9 cellular contexts compared by ENCODE assay signal in genomic region chr6:73134588-73134987, GRCh38.
A peak's percentile ranks its signal among the peaks of the same experiment; 100 is the strongest.
DNase-seq lines count a peak whose midpoint lies in the region; ATAC-seq and TF ChIP-seq lines count a peak whose summit lies in the region.
"Had no signal": no experiment of that assay in that cellular context is flagged by ENCODE, and none has a peak within 500 bp of the region (broad histone marks: within the 10 kb centered on the region; RNA-seq: fewer than 3 reads in every experiment).

No MANE protein-coding gene starts in this region.

- no peak overlapping the region for H2BK15ac ChIP-seq in mesendoderm (replicated peaks; ENCODE audit: low read depth)

- H3K4me2 ChIP-seq in mesendoderm (ENCODE audit: low read length): no peak overlapping the region

- no peak overlapping the region for H4K8ac ChIP-seq in mesendoderm (ENCODE audit: low read depth, low read length)

- H3K4me3 ChIP-seq in mesendoderm (ENCODE audit: low read length) (no peak overlapping the region), left ventricle myocardium inferior (no peak overlapping the region)

- H3K18ac ChIP-seq in mesendoderm (ENCODE audit: low read length): no peak overlapping the region

- H3K4me3 Mint-ChIP-seq in HFFc6: no peak overlapping the region
- H3K4me3 Mint-ChIP-seq in activated naive CD4-positive, alpha-beta T cell treated with anti-CD3 and anti-CD28 coated beads, Interleukin-2, amount 10 ng/mL, durations not matched to agents 7 days and 5 days: no peak overlapping the region
- H3K4me3 Mint-ChIP-seq: stimulated activated naive CD8-positive, alpha-beta T cell treated with anti-CD3 and anti-CD28 coated beads, Interleukin-15, Interleukin-2, amounts not matched to agents 100 ng/mL and 50 ng/mL, for 24 hours had no signal

- H2BK120ac ChIP-seq in mesendoderm (ENCODE audit: low read depth, low read length): no peak overlapping the region

- no peak for ATAC-seq in GM19023 (IDR thresholded peaks at IDR 0.05; ENCODE audit: unreplicated experiment)
- ATAC-seq in HG02571 (IDR thresholded peaks at IDR 0.05; ENCODE audit: unreplicated experiment): no peak

- H2BK5ac ChIP-seq in mesendoderm (ENCODE audit: low read length): no peak overlapping the region

- intact Hi-C loops in left ventricle myocardium inferior (cut with micrococcal nuclease): no loop called here

- TF ChIP-seq CTCF in HFFc6 (IDR thresholded peaks at IDR 0.05) (peak; percentile 64), left ventricle myocardium inferior (IDR thresholded peaks at IDR 0.05; ENCODE audit: borderline replicate concordance) (no peak)

- WGBS in mesendoderm (ENCODE audit: extremely low coverage, insufficient coverage, low lambda C conversion rate): no CpG with 5 or more reads among the region's 11 CpGs

- H3K4ac ChIP-seq in mesendoderm (ENCODE audit: low read depth, low read length): no peak overlapping the region

- H3K27me3 Mint-ChIP-seq in HFFc6 (ENCODE audit: insufficient read depth): no peaks in the 10 kb centered on the region; the same call in 1 of the 2 replicates
- H3K27me3 Mint-ChIP-seq in activated naive CD4-positive, alpha-beta T cell treated with anti-CD3 and anti-CD28 coated beads, Interleukin-2, amount 10 ng/mL, durations not matched to agents 7 days and 5 days: peaks cover 5% of the 10 kb centered on the region
- H3K27me3 Mint-ChIP-seq: stimulated activated naive CD8-positive, alpha-beta T cell treated with anti-CD3 and anti-CD28 coated beads, Interleukin-15, Interleukin-2, amounts not matched to agents 100 ng/mL and 50 ng/mL, for 24 hours had no signal

- H3K79me1 ChIP-seq in mesendoderm (ENCODE audit: low read length): no peaks in the 10 kb centered on the region

- no peak overlapping the region for H3K56ac ChIP-seq in mesendoderm (ENCODE audit: low read length)

- H3K9ac ChIP-seq in mesendoderm (ENCODE audit: low read length): no peak overlapping the region

- no peaks in the 10 kb centered on the region for H3K79me2 ChIP-seq in mesendoderm (ENCODE audit: control insufficient read depth, insufficient read depth, low read length)

- peaks cover 5% of the 10 kb centered on the region for H3K9me3 ChIP-seq in left ventricle myocardium inferior (replicated peaks)

- H4K5ac ChIP-seq in mesendoderm (ENCODE audit: low read length): no peak overlapping the region

- H3K27me3 ChIP-seq in mesendoderm (ENCODE audit: insufficient read depth, low read length, poor library complexity) (no peaks in the 10 kb centered on the region), left ventricle myocardium inferior (ENCODE audit: low read depth) (peaks cover 8% of the 10 kb centered on the region)

- DNase-seq in COLO668 (lab: John Stamatoyannopoulos, UW; ENCODE audit: unreplicated experiment): peak; percentile 10
- DNase-seq in HFFc6: peak; percentile 12
- DNase-seq in activated naive CD4-positive, alpha-beta T cell treated with anti-CD3 and anti-CD28 coated beads, Interleukin-2, amount 10 ng/mL, durations not matched to agents 7 days and 5 days: peak; percentile 45
- DNase-seq in mesendoderm: peak; percentile 88
- DNase-seq in nucleus accumbens (lab: John Stamatoyannopoulos, UW): no peak
- no peak for DNase-seq in left ventricle myocardium inferior

- H2AK5ac ChIP-seq in mesendoderm (ENCODE audit: low read length): no peak overlapping the region

- H3K27ac ChIP-seq in mesendoderm (ENCODE audit: low read depth, low read length): no peak overlapping the region
- H3K27ac ChIP-seq in left ventricle myocardium inferior (replicated peaks): no peak overlapping the region

- H3K36me3 ChIP-seq in mesendoderm (ENCODE audit: control insufficient read depth, insufficient read depth, low read length): no peaks in the 10 kb centered on the region
- H3K36me3 ChIP-seq in left ventricle myocardium inferior: no peaks in the 10 kb centered on the region

- CTCF ChIA-PET in activated naive CD4-positive, alpha-beta T cell treated with anti-CD3 and anti-CD28 coated beads, Interleukin-2, amount 10 ng/mL, durations not matched to agents 7 days and 5 days (lab: Charles Lee): interaction anchor here (0.6 to 11.8 kb wide), 5 partner anchors 7 to 601 kb away, joined by 3 to 173 read pairs (median 3); no protein-coding TSS in a partner anchor

- H3K4me1 Mint-ChIP-seq in HFFc6 (ENCODE audit: low read depth): peaks cover 35% of the 10 kb centered on the region
- H3K4me1 Mint-ChIP-seq in activated naive CD4-positive, alpha-beta T cell treated with anti-CD3 and anti-CD28 coated beads, Interleukin-2, amount 10 ng/mL, durations not matched to agents 7 days and 5 days: peaks cover 4% of the 10 kb centered on the region

- no peaks in the 10 kb centered on the region for H3K4me1 ChIP-seq in mesendoderm (ENCODE audit: control insufficient read depth, low read depth, low read length)
- H3K4me1 ChIP-seq in left ventricle myocardium inferior: no peaks in the 10 kb centered on the region

- no peak overlapping the region for H3K27ac Mint-ChIP-seq in HFFc6
- H3K27ac Mint-ChIP-seq in activated naive CD4-positive, alpha-beta T cell treated with anti-CD3 and anti-CD28 coated beads, Interleukin-2, amount 10 ng/mL, durations not matched to agents 7 days and 5 days: no peak overlapping the region
- H3K27ac Mint-ChIP-seq: stimulated activated naive CD8-positive, alpha-beta T cell treated with anti-CD3 and anti-CD28 coated beads, Interleukin-15, Interleukin-2, amounts not matched to agents 100 ng/mL and 50 ng/mL, for 24 hours had no signal

- peaks cover 32% of the 10 kb centered on the region for H3K36me3 Mint-ChIP-seq in HFFc6 (ENCODE audit: low read depth)
- H3K36me3 Mint-ChIP-seq in activated naive CD4-positive, alpha-beta T cell treated with anti-CD3 and anti-CD28 coated beads, Interleukin-2, amount 10 ng/mL, durations not matched to agents 7 days and 5 days: peaks cover 3% of the 10 kb centered on the region

- no peaks in the 10 kb centered on the region for H3K9me3 Mint-ChIP-seq in HFFc6
- H3K9me3 Mint-ChIP-seq in activated naive CD4-positive, alpha-beta T cell treated with anti-CD3 and anti-CD28 coated beads, Interleukin-2, amount 10 ng/mL, durations not matched to agents 7 days and 5 days: no peaks in the 10 kb centered on the region
- H3K9me3 Mint-ChIP-seq: stimulated activated naive CD8-positive, alpha-beta T cell treated with anti-CD3 and anti-CD28 coated beads, Interleukin-15, Interleukin-2, amounts not matched to agents 100 ng/mL and 50 ng/mL, for 24 hours had no signal

- H3K23ac ChIP-seq in mesendoderm (ENCODE audit: low read length): no peak overlapping the region

Comparison
In these comparisons a context has a peak if more than half of its experiments do, and no peak if none do; other contexts are left out.
1. DNase-seq: peak in COLO668 (single experiment), HFFc6 (single experiment), activated naive CD4-positive, alpha-beta T cell treated with anti-CD3 and anti-CD28 coated beads, Interleukin-2, amount 10 ng/mL, durations not matched to agents 7 days and 5 days (single experiment) and mesendoderm (single experiment); none in nucleus accumbens (0 of 56) and left ventricle myocardium inferior (single experiment).